In the genomic region with DNA sequence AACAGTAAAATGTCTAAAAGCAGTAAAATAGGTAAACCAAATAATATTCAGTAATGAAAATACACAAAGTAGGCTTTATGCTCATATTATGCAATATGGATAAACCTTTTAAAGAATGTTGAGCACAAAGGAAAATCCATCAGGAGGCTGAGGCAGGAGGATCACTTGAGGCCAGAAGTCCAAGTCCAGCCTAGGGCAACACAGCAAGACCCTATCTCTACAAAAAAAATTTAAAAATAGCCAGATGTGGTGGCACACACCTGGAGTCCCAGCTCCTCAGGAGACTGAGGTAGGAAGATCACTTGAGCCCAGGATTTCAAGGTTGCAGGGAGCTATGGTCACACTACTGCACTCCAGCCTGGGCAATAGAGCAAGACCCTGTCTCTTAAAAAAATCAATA, we compare ENCODE assay signal across 35 cellular contexts. TPM values are rescaled to one million over a fixed set of nuclear protein-coding genes. Genes with fewer than 3 reads are reported as not detected.
"Had no signal": no experiment of that assay in that cellular context is flagged by ENCODE, and none has a peak within 500 bp of the region (broad histone marks: within the 10 kb centered on the region; RNA-seq: fewer than 3 reads in every experiment).

No MANE protein-coding gene starts in this region.

- DNase-seq: activated CD4-positive, alpha-beta memory T cell treated with anti-CD3 and anti-CD28 coated beads for 36 hours; activated CD4-positive, alpha-beta T cell treated with anti-CD3 and anti-CD28 coated beads for 36 hours; activated CD4-positive, alpha-beta T cell treated with anti-CD3 and anti-CD28 coated beads, Interleukin-2, amount 10 ng/mL, durations not matched to agents 24 days and 14 days; activated CD4-positive, CD25-positive, alpha-beta regulatory T cell; activated CD4-positive, CD25-positive, alpha-beta regulatory T cell treated with anti-CD3 and anti-CD28 coated beads, Interleukin-2, amount 50 U/mL, for 72 hours; activated CD8-positive, alpha-beta memory T cell treated with anti-CD3 and anti-CD28 coated beads, Interleukin-2, amount 10 ng/mL, durations not matched to agents 7 days and 5 days; activated CD8-positive, alpha-beta memory T cell treated with anti-CD3 and anti-CD28 coated beads, Interleukin-2, amount 50 U/mL, for 4 hours; activated CD8-positive, alpha-beta T cell treated with anti-CD3 and anti-CD28 coated beads, Interleukin-2, amount 10 ng/mL, durations not matched to agents 7 days and 5 days; activated effector memory CD4-positive, alpha-beta T cell treated with anti-CD3 and anti-CD28 coated beads, Interleukin-2, amount 50 U/mL, for 16 hours; activated naive CD4-positive, alpha-beta T cell treated with anti-CD3 and anti-CD28 coated beads for 36 hours; activated naive CD8-positive, alpha-beta T cell treated with anti-CD3 and anti-CD28 coated beads for 36 hours; activated naive CD8-positive, alpha-beta T cell treated with anti-CD3 and anti-CD28 coated beads, Interleukin-2, amount 50 U/mL, for 24 hours; activated T-cell treated with anti-CD3 and anti-CD28 coated beads, Interleukin-2, amount 50 U/mL, for 1 hour; activated T-cell treated with anti-CD3 and anti-CD28 coated beads, Interleukin-2, amount 50 U/mL, for 48 hours; adrenal gland; amygdala; aorta; body of pancreas; central memory CD4-positive, alpha-beta T cell; cerebellar nuclear complex; colonic mucosa; effector CD8-positive, alpha-beta T cell; foreskin fibroblast; head of caudate nucleus; T-helper 17 cell; T1000; WERI-Rb-1 had no signal

- H3K4me3 ChIP-seq: adrenal gland, body of pancreas, breast epithelium, cardiac muscle cell, colonic mucosa had no signal

- H3K27me3 ChIP-seq: adrenal gland, body of pancreas, breast epithelium, cardiac muscle cell, colonic mucosa had no signal

- ATAC-seq: activated CD4-positive, alpha-beta T cell treated with anti-CD3 and anti-CD28 coated beads for 36 hours; activated CD8-positive, alpha-beta memory T cell treated with anti-CD3 and anti-CD28 coated beads, Interleukin-2, amount 10 ng/mL, durations not matched to agents 7 days and 5 days; activated CD8-positive, alpha-beta T cell treated with anti-CD3 and anti-CD28 coated beads, Interleukin-2, amount 10 ng/mL, durations not matched to agents 7 days and 5 days; activated naive CD8-positive, alpha-beta T cell treated with anti-CD3 and anti-CD28 coated beads, Interleukin-2, amount 50 U/mL, for 24 hours; body of pancreas; T-helper 17 cell had no signal

- H3K9me3 ChIP-seq: adrenal gland, body of pancreas, breast epithelium, colonic mucosa had no signal

- H3K27ac ChIP-seq: adrenal gland, body of pancreas, breast epithelium, cardiac muscle cell, colonic mucosa, epithelial cell of prostate, WERI-Rb-1 had no signal

- H3K36me3 ChIP-seq: adrenal gland, breast epithelium, cardiac muscle cell, colonic mucosa, WERI-Rb-1 had no signal

- FAIRE-seq: endometrium, endothelial cell of umbilical vein, frontal cortex had no signal

- H3K4me1 ChIP-seq: adrenal gland, body of pancreas, breast epithelium, colonic mucosa had no signal

RNA-seq across cellular contexts. Expression of gene LMO2, which starts 17.7 kb away (rescaled TPM):
- total RNA-seq: activated CD4-positive, alpha-beta memory T cell treated with anti-CD3 and anti-CD28 coated beads for 36 hours; activated CD4-positive, alpha-beta T cell treated with anti-CD3 and anti-CD28 coated beads for 36 hours; activated CD4-positive, alpha-beta T cell treated with anti-CD3 and anti-CD28 coated beads, Interleukin-2, amount 10 ng/mL, durations not matched to agents 24 days and 14 days; activated CD8-positive, alpha-beta memory T cell treated with anti-CD3 and anti-CD28 coated beads, Interleukin-2, amount 10 ng/mL, durations not matched to agents 7 days and 5 days; activated CD8-positive, alpha-beta T cell treated with anti-CD3 and anti-CD28 coated beads, Interleukin-2, amount 10 ng/mL, durations not matched to agents 7 days and 5 days; activated naive CD4-positive, alpha-beta T cell treated with anti-CD3 and anti-CD28 coated beads for 36 hours; activated T-helper 1 cell treated with anti-CD3 and anti-CD28 coated beads, Interleukin-12 subunit alpha, Interleukin-12 subunit beta, Interleukin-2, Interleukin-4 antibody, amounts not matched to agents 30 ng/mL and 10 ng/mL and 1 ng/mL, durations not matched to agents 14 hours and 24 hours and 36 hours; activated T-helper 2 cell treated with anti-CD3 and anti-CD28 coated beads, Interferon-gamma antibody, Interleukin-2, Interleukin-4, amounts not matched to agents 10 μg/mL and 5 μg/mL and 100 μg/mL, durations not matched to agents 14 hours and 24 hours and 36 hours had no signal
